Comparison of ENCODE assay signal across 10 cellular contexts in genomic region chr15:72227720-72228119, GRCh38. TPM values are rescaled to one million over a fixed set of nuclear protein-coding genes. Genes with fewer than 3 reads are reported as not detected.
DNase-seq lines count a peak whose midpoint lies in the region; TF ChIP-seq lines count a peak whose summit lies in the region.
"Had no signal": no experiment of that assay in that cellular context is flagged by ENCODE, and none has a peak within 500 bp of the region (broad histone marks: within the 10 kb centered on the region; RNA-seq: fewer than 3 reads in every experiment).

No MANE protein-coding gene starts in this region.

- peaks cover 73% of the 10 kb centered on the region for H3K4me1 ChIP-seq in suprapubic skin

- H3K9me3 ChIP-seq in suprapubic skin = no peaks in the 10 kb centered on the region

- CTCF ChIA-PET in HEK293T (lab: Yijun Ruan, JAX) = interaction anchor here (0.6 to 1.9 kb wide), 8 partner anchors 9 to 521 kb away, joined by 3 to 12 read pairs (median 4); no protein-coding TSS in a partner anchor

- peak overlapping the region; percentile 98 for H3K27ac ChIP-seq in VCaP
- peak overlapping the region; percentile 97 for H3K27ac ChIP-seq in suprapubic skin

- TF ChIP-seq POLR2A in suprapubic skin (IDR thresholded peaks at IDR 0.05) = no peak

- TF ChIP-seq EP300 in suprapubic skin (IDR thresholded peaks at IDR 0.05) = no peak

- TF ChIP-seq CTCF in VCaP (conservative IDR thresholded peaks at IDR 0.05) (no peak), fibroblast of mammary gland (conservative IDR thresholded peaks at IDR 0.05; ENCODE audit: control insufficient read depth, insufficient read depth, low read depth, low read length) (no peak), suprapubic skin (IDR thresholded peaks at IDR 0.05) (no peak)

- no peaks in the 10 kb centered on the region for H3K36me3 ChIP-seq in suprapubic skin

- H3K4me3 ChIP-seq in fibroblast of mammary gland (ENCODE audit: control insufficient read depth, low read depth, low read length) (peak overlapping the region; percentile 96), suprapubic skin (peak overlapping the region; percentile 89)

- peak; percentile 19 for DNase-seq in activated naive CD4-positive, alpha-beta T cell treated with Interleukin-2 at 50 U/mL for 16 hours
- DNase-seq in activated naive CD4-positive, alpha-beta T cell (lab: John Stamatoyannopoulos, UW) = no peak
- no peak for DNase-seq in fibroblast of mammary gland (ENCODE audit: low read depth)
- DNase-seq in suprapubic skin (ENCODE audit: low spot score in 2 of 2) = no peak
- DNase-seq in HEK293T (ENCODE audit: extremely low spot score) = no peak
- no peak for DNase-seq in 8988T
- no peak for DNase-seq in GM19238 (ENCODE audit: insufficient read length, low spot score)
- DNase-seq: NCI-H510A had no signal

- WGBS in suprapubic skin = 42% methylated on average over 4 of the region's 4 CpGs

- POLR2A ChIA-PET in HEK293T (lab: Yijun Ruan, JAX) = interaction anchor here (1.0 to 7.3 kb wide), 5 partner anchors 12 to 45 kb away, joined by 3 to 77 read pairs (median 14); partner anchors contain the start of gene GRAMD2A

- no peaks in the 10 kb centered on the region for H3K27me3 ChIP-seq in suprapubic skin

TF ChIP-seq in HEK293T, 16 proteins besides CTCF, POLR2A, EP300 and RAD21:
- TF ChIP-seq SP1 (IDR thresholded peaks at IDR 0.05) (no peak), NFRKB (IDR thresholded peaks at IDR 0.05) (no peak), ARNT (IDR thresholded peaks at IDR 0.05) (no peak), ZNF384 (IDR thresholded peaks at IDR 0.05) (no peak; the same call in 1 of the 2 replicates), HDGF (IDR thresholded peaks at IDR 0.05; ENCODE audit: borderline replicate concordance) (no peak), FOXK2 (IDR thresholded peaks at IDR 0.05) (no peak), L3MBTL2 (conservative IDR thresholded peaks at IDR 0.05) (no peak), BHLHE40 (IDR thresholded peaks at IDR 0.05; ENCODE audit: borderline replicate concordance) (no peak), LEF1 (IDR thresholded peaks at IDR 0.05; ENCODE audit: borderline replicate concordance) (no peak), ELF4 (IDR thresholded peaks at IDR 0.05) (no peak), FOXM1 (IDR thresholded peaks at IDR 0.05; ENCODE audit: borderline replicate concordance) (no peak), CTBP1 (IDR thresholded peaks at IDR 0.05; ENCODE audit: borderline replicate concordance) (no peak), TARDBP (IDR thresholded peaks at IDR 0.05) (no peak), SUZ12 (IDR thresholded peaks at IDR 0.05) (no peak), FOXA1 (IDR thresholded peaks at IDR 0.05) (no peak)
- TF ChIP-seq, protein P1, sequence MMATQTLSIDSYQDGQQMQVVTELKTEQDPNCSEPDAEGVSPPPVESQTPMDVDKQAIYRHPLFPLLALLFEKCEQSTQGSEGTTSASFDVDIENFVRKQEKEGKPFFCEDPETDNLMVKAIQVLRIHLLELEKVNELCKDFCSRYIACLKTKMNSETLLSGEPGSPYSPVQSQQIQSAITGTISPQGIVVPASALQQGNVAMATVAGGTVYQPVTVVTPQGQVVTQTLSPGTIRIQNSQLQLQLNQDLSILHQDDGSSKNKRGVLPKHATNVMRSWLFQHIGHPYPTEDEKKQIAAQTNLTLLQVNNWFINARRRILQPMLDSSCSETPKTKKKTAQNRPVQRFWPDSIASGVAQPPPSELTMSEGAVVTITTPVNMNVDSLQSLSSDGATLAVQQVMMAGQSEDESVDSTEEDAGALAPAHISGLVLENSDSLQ (IDR thresholded peaks at IDR 0.05) = no peak

RNA-seq across cellular contexts. Expression of gene PKM, which starts 3.3 kb away (rescaled TPM):
- 100 to 1,000 TPM; 294 to 522 (median 411) TPM for total RNA-seq in suprapubic skin

RNA-seq across cellular contexts. Expression of gene GRAMD2A, which starts 30.1 kb away (rescaled TPM):
- total RNA-seq in suprapubic skin = 10 to 100 TPM in 2 of 4 donors, 1 to 10 TPM in 2; 3.6 to 13.1 (median 9.0) TPM
- total RNA-seq: liver had no signal

RNA-seq across cellular contexts. Expression of gene PARP6, which starts 44.6 kb away (rescaled TPM):
- total RNA-seq in suprapubic skin = 100 to 1,000 TPM in 1 of 4 donors, 10 to 100 TPM in 3; 63.6 to 102 (median 70.6) TPM
